ENCODE assay signal across 17 cellular contexts in the genomic region with DNA sequence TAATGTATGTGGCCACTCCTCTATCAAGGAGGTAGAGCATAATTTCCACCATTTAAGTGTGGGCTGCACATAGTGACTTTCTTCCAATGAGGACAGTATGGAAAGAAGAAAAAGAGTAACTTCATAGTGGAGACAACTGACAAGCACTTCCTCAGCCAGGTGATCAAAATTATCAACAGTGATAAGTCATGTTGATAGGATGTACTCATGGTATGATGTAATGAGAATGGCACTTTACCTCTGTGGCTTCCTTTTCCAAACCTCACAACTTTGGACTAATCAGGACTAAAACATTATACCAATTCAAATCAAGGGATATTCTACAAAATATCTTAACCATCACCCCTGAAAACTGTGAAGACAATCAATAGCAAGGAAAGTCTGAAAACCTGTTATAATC.
DNase-seq lines count a peak whose midpoint lies in the region; ATAC-seq, FAIRE-seq and TF ChIP-seq lines count a peak whose summit lies in the region.
"Had no signal": no experiment of that assay in that cellular context is flagged by ENCODE, and none has a peak within 500 bp of the region (broad histone marks: within the 10 kb centered on the region; RNA-seq: fewer than 3 reads in every experiment).

No MANE protein-coding gene starts in this region.

- TF ChIP-seq CTCF in Panc1 (IDR thresholded peaks at IDR 0.05) (no peak), foreskin keratinocyte (conservative IDR thresholded peaks at IDR 0.05) (no peak)

- H3K9me3 ChIP-seq in Panc1 (ENCODE audit: control insufficient read depth, insufficient read depth, low read depth, low read length), result no peaks in the 10 kb centered on the region
- no peaks in the 10 kb centered on the region for H3K9me3 ChIP-seq in small intestine (ENCODE audit: control insufficient read depth, low read depth)
- H3K9me3 ChIP-seq in Karpas-422 (ENCODE audit: low read length), result no peaks in the 10 kb centered on the region
- H3K9me3 ChIP-seq: HAP-1 had no signal

- FAIRE-seq in small intestine (lab: Jason Lieb, UNC), result no peak
- FAIRE-seq: H54 had no signal

- H2AFZ ChIP-seq in Karpas-422 (ENCODE audit: low read length), result no peak overlapping the region

- H3K27me3 ChIP-seq in Panc1 (ENCODE audit: control insufficient read depth, insufficient read depth, low read length) (no peaks in the 10 kb centered on the region), foreskin keratinocyte (no peaks in the 10 kb centered on the region), small intestine (ENCODE audit: control insufficient read depth in 2 of 2, insufficient read depth in 2 of 2, low read length in 2 of 2) (no peaks in the 10 kb centered on the region), Karpas-422 (ENCODE audit: low read length) (no peaks in the 10 kb centered on the region)

- peak overlapping the region; percentile 53; the same call in 1 of the 2 replicates for H3K27ac ChIP-seq in Panc1 (ENCODE audit: low read length)
- H3K27ac ChIP-seq in foreskin keratinocyte, result no peak overlapping the region
- H3K27ac ChIP-seq in small intestine (ENCODE audit: low read depth in 1 of 2, low read length in 1 of 2), result no peak overlapping the region
- no peak overlapping the region for H3K27ac ChIP-seq in Karpas-422 (ENCODE audit: low read length)

- intact Hi-C loops in Panc1 (cut with micrococcal nuclease; ENCODE audit: unreplicated experiment), result no loop called here

- H4K20me1 ChIP-seq in Karpas-422 (ENCODE audit: insufficient read depth, low read depth, low read length), result no peaks in the 10 kb centered on the region

- POLR2A ChIA-PET in Panc1 (lab: Charles Lee), result no interaction called here

- no TSS peak for BruUV-seq in Panc1 (replicated peaks; lab: Mats Ljungman, UMichigan)

- ATAC-seq in Panc1 (no peak), foreskin keratinocyte (peak; percentile 18)

- no peak overlapping the region for H3K4me2 ChIP-seq in Karpas-422 (ENCODE audit: low read depth, low read length, poor library complexity, severe bottlenecking)

- peak; percentile 15 for DNase-seq in M059J (ENCODE audit: low read depth)
- no peak for DNase-seq in Panc1 (ENCODE audit: low read depth, low spot score)
- DNase-seq in foreskin keratinocyte, result peak; percentile 6 to 31
- DNase-seq in small intestine, result peak; percentile 8
- DNase-seq in NCI-H510A (lab: John Stamatoyannopoulos, UW), result no peak
- DNase-seq in Karpas-422, result no peak
- no peak for DNase-seq in NOMO-1 treated with dmso at 0.1 percent for 144 hours (lab: John Stamatoyannopoulos, UW; ENCODE audit: unreplicated experiment)
- DNase-seq in NCI-H774 (lab: John Stamatoyannopoulos, UW), result no peak
- DNase-seq: C1 segment of cervical spinal cord; Calu3; CD4-positive, alpha-beta memory T cell; COR-L47; DMS53; DMS79 treated with DMSO at 0.1 percent for 48 hours; GOT3 had no signal

- H3K36me3 ChIP-seq in Panc1 (ENCODE audit: control insufficient read depth, insufficient read depth, low read length) (no peaks in the 10 kb centered on the region), small intestine (ENCODE audit: control insufficient read depth in 2 of 2, insufficient read depth in 2 of 2, low read length in 2 of 2) (no peaks in the 10 kb centered on the region), Karpas-422 (ENCODE audit: insufficient read depth, low read length) (no peaks in the 10 kb centered on the region)
- H3K36me3 ChIP-seq: HAP-1 had no signal

- CTCF ChIA-PET in Panc1 (lab: Charles Lee), result no interaction called here

- in situ Hi-C loops in Panc1 (cut with HindIII; ENCODE audit: low pct_unique_long_range_greater_than_20kb, low sequenced_read_pairs), result no loop called here

- H3K9ac ChIP-seq in Karpas-422 (ENCODE audit: low read length), result no peak overlapping the region

- H3K4me1 ChIP-seq in Panc1 (ENCODE audit: control insufficient read depth, insufficient read depth, low read length) (peaks cover 4% of the 10 kb centered on the region; the same call in 1 of the 2 replicates), foreskin keratinocyte (no peaks in the 10 kb centered on the region), small intestine (ENCODE audit: control insufficient read depth in 2 of 2, insufficient read depth in 1 of 2, low read depth in 1 of 2, low read length in 1 of 2) (no peaks in the 10 kb centered on the region), Karpas-422 (ENCODE audit: low read length) (no peaks in the 10 kb centered on the region)
- H3K4me1 ChIP-seq: HAP-1 had no signal

- H3K4me3 ChIP-seq in Panc1 (ENCODE audit: low read depth in 2 of 2, low read length in 2 of 2), result no peak overlapping the region
- H3K4me3 ChIP-seq in small intestine (ENCODE audit: low read depth in 1 of 2, low read length in 2 of 2), result no peak overlapping the region
- H3K4me3 ChIP-seq in Karpas-422 (ENCODE audit: low read length), result no peak overlapping the region
- H3K4me3 ChIP-seq: HAP-1 had no signal

- H3K79me2 ChIP-seq in Karpas-422 (ENCODE audit: low read length), result no peaks in the 10 kb centered on the region

- H3K9me2 ChIP-seq in Karpas-422 (replicated peaks; ENCODE audit: insufficient read depth, low read length), result no peaks in the 10 kb centered on the region

Comparison
In these comparisons a context has a peak if more than half of its experiments do, and no peak if none do; other contexts are left out.
1. DNase-seq: peak in M059J (single experiment), foreskin keratinocyte (2 of 2) and small intestine (single experiment); none in Panc1 (single experiment), NCI-H510A (single experiment), Karpas-422 (single experiment), NOMO-1 treated with dmso at 0.1 percent for 144 hours (single experiment) and NCI-H774 (single experiment).